14 cellular contexts compared by ENCODE assay signal in the genomic region with DNA sequence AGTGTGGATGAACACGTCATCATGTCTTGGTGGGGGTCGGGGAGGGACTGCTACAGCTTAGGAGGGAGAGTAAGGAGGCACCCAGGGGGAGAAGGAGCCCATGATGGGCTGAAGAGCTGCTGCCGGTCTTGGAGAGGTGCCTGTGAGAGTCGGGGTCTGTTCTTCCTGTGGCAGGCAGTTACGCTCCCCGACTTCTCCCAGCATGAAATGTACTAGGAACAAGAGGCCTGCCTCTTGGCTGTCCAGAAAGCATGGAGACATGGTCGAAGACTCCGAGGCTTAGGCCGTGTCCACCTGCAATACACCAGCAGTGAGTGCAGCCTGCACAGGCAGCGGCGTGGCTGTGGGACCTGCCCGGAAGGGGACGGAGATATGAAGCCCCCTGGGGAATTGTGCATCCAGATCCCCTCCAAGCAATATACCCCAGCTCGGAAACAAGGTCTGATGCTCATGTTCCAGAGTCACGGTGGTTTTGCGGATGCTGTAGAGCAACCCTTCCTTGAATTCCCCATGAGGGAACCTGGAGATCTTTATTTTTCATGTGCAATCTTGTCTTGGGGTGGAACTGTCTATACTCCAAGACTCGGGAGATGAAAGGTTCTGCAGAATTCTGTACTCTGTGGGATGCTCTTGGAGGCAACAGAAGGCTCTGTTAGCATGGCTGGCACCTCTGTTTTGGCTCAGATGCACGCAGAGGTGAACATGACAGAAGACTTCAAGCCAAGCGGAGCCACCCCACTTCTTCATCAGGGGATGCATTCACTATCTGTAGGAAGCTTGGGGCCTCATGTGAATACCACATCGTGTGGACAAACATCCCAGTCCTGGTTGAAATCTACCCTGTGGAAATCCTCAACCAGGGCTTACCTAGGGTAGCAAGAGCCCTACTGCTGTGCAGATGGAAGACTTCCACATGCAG.
A peak's percentile ranks its signal among the peaks of the same experiment; 100 is the strongest.
DNase-seq lines count a peak whose midpoint lies in the region; ATAC-seq and TF ChIP-seq lines count a peak whose summit lies in the region.
"Had no signal": no experiment of that assay in that cellular context is flagged by ENCODE, and none has a peak within 500 bp of the region (broad histone marks: within the 10 kb centered on the region; RNA-seq: fewer than 3 reads in every experiment).

No MANE protein-coding gene starts in this region.

- DNase-seq in lung (ENCODE audit: low spot score) (peak; percentile 16), ureter (ENCODE audit: low spot score) (peak; percentile 34), T-helper 1 cell (no peak), ovary (no peak), NCI-H69 (lab: John Stamatoyannopoulos, UW) (no peak)
- DNase-seq: CD4-positive, CD25-positive, alpha-beta regulatory T cell; DMS53; GF-D8; GOT3; HFFc6 had no signal

- H3K27me3 ChIP-seq in BLaER1 (peaks cover 14% of the 10 kb centered on the region), lung (ENCODE audit: control insufficient read depth, insufficient read depth) (no peaks in the 10 kb centered on the region), ovary (no peaks in the 10 kb centered on the region)
- peaks cover 13 to 15% (median 14%) of the 10 kb centered on the region in 11 experiments for H3K27me3 ChIP-seq in BLaER1 treated with 17β-estradiol and CSF1 and Interleukin-3, amounts not matched to agents 10 nM and 100 nM

- H4K20me1 ChIP-seq in BLaER1: no peaks in the 10 kb centered on the region
- no peaks in the 10 kb centered on the region for H4K20me1 ChIP-seq in BLaER1 treated with 17β-estradiol and CSF1 and Interleukin-3, amounts not matched to agents 10 nM and 100 nM

- no peaks in the 10 kb centered on the region for H3K9me3 ChIP-seq in BLaER1
- peaks cover 0 to 21% (median 0%) of the 10 kb centered on the region in 11 experiments; a peak in 5 of 22 replicates for H3K9me3 ChIP-seq in BLaER1 treated with 17β-estradiol and CSF1 and Interleukin-3, amounts not matched to agents 10 nM and 100 nM (replicated peaks in 1 of 11)
- no peaks in the 10 kb centered on the region for H3K9me3 ChIP-seq in lung (ENCODE audit: control insufficient read depth in 2 of 2, insufficient read depth in 1 of 2, low read length in 1 of 2)
- H3K9me3 ChIP-seq in ovary: no peaks in the 10 kb centered on the region
- H3K9me3 ChIP-seq: A549, HAP-1 had no signal

- H3K9ac ChIP-seq in BLaER1: no peak overlapping the region
- H3K9ac ChIP-seq in BLaER1 treated with 17β-estradiol and CSF1 and Interleukin-3, amounts not matched to agents 10 nM and 100 nM: no peak overlapping the region

- WGBS in lung, 2 donors: 87 to 88% methylated on average over 20 of the region's 20 CpGs
- 87 to 88% (median 88%) methylated on average over 20 of the region's 20 CpGs for WGBS in ovary, 3 donors

- peak overlapping the region; percentile 82 for H3K4me2 ChIP-seq in BLaER1
- peak overlapping the region in 10 of 11 experiments; percentile 9 to 85 (median 71); a peak in 18 of 22 replicates for H3K4me2 ChIP-seq in BLaER1 treated with 17β-estradiol and CSF1 and Interleukin-3, amounts not matched to agents 10 nM and 100 nM
- H3K4me2 ChIP-seq: A549 had no signal

- ATAC-seq in lung (ENCODE audit: insufficient read depth, low FRiP score): no peak
- ATAC-seq: A549 had no signal

- TF ChIP-seq CTCF in lung (IDR thresholded peaks at IDR 0.05; ENCODE audit: control extremely low read depth, extremely low read depth): no peak
- no peak for TF ChIP-seq CTCF in ovary (IDR thresholded peaks at IDR 0.05)

- no peak for TF ChIP-seq POLR2A in ovary (IDR thresholded peaks at IDR 0.05)

- H3K4me1 ChIP-seq in BLaER1 (peaks cover 77% of the 10 kb centered on the region), lung (ENCODE audit: control insufficient read depth in 2 of 2, insufficient read depth in 2 of 2, low read length in 2 of 2) (no peaks in the 10 kb centered on the region), ovary (ENCODE audit: insufficient read depth) (no peaks in the 10 kb centered on the region)
- peaks cover 7 to 77% (median 73%) of the 10 kb centered on the region in 10 experiments; a peak in 18 of 20 replicates for H3K4me1 ChIP-seq in BLaER1 treated with 17β-estradiol and CSF1 and Interleukin-3, amounts not matched to agents 10 nM and 100 nM
- H3K4me1 ChIP-seq: A549, HAP-1 had no signal

- intact Hi-C loops in ovary (cut with DNase I): no loop called here

- peak overlapping the region; percentile 37 for H3K27ac ChIP-seq in BLaER1
- no peak overlapping the region; a peak in 1 of 22 replicates for H3K27ac ChIP-seq in BLaER1 treated with 17β-estradiol and CSF1 and Interleukin-3, amounts not matched to agents 10 nM and 100 nM
- no peak overlapping the region for H3K27ac ChIP-seq in lung (ENCODE audit: low read depth in 1 of 2, low read length in 1 of 2)
- no peak overlapping the region for H3K27ac ChIP-seq in ovary
- H3K27ac ChIP-seq: A549 had no signal

- no peak for TF ChIP-seq EP300 in ovary (IDR thresholded peaks at IDR 0.05)

- H3K36me3 ChIP-seq in BLaER1 (no peaks in the 10 kb centered on the region), lung (ENCODE audit: control insufficient read depth in 2 of 2, insufficient read depth in 2 of 2, low read length in 2 of 2) (no peaks in the 10 kb centered on the region), ovary (no peaks in the 10 kb centered on the region)
- H3K36me3 ChIP-seq in BLaER1 treated with 17β-estradiol and CSF1 and Interleukin-3, amounts not matched to agents 10 nM and 100 nM: no peaks in the 10 kb centered on the region
- H3K36me3 ChIP-seq: HAP-1 had no signal

- H3K4me3 ChIP-seq in BLaER1: no peak overlapping the region
- H3K4me3 ChIP-seq in BLaER1 treated with 17β-estradiol and CSF1 and Interleukin-3, amounts not matched to agents 10 nM and 100 nM: no peak overlapping the region
- H3K4me3 ChIP-seq in lung: no peak overlapping the region
- no peak overlapping the region for H3K4me3 ChIP-seq in ovary
- H3K4me3 ChIP-seq: A549, HAP-1 had no signal

Comparison
In these comparisons a context has a peak if more than half of its experiments do, and no peak if none do; other contexts are left out.
1. DNase-seq: peak in lung (single experiment) and ureter (single experiment); none in T-helper 1 cell (0 of 5), ovary (0 of 5) and NCI-H69 (single experiment).